Comparison of ENCODE assay signal across 1 cellular context in the genomic region with DNA sequence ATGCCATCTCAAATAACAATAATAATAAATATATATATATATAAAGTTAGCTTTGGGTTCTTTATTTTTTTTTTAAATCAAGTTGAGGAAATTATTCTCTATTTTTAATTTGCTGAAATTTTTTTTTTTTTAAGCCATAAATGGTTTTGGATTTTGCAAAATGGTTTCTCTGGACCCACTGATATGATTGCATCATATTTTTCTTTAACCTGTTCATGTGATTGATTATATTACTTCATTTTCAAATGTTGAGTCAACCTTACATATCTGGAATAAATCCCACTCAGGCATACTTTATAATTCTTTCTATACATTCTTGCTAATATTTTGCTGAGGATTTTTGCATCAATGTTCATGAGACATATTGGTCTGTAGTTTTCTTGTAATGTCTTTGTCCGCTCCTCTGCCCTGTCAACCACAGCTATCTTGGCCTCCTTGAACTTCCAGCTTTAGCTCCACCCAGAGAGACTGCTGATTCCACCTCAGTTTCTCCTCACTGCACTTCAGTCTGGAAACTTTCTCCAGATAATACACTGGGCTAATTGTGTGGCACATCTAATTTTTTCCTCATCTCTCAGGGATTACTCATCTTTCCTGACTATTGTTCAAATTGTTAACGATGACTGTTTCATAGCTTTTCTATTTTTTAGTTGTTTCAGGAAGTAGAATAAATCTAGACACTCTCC.
A peak's percentile ranks its signal among the peaks of the same experiment; 100 is the strongest.
TF ChIP-seq lines count a peak whose summit lies in the region.

No MANE protein-coding gene starts in this region.

TF ChIP-seq in HCT116, 20 proteins besides CTCF, POLR2A, EP300 and RAD21 (continued from another document):
- TF ChIP-seq EGR1 (IDR thresholded peaks at IDR 0.05; ENCODE audit: low read depth): no peak
- peak; percentile 66 for TF ChIP-seq SP1 (IDR thresholded peaks at IDR 0.05; ENCODE audit: low read depth)
- no peak for TF ChIP-seq EZH2phosphoT487 (IDR thresholded peaks at IDR 0.05; ENCODE audit: borderline replicate concordance)
- no peak for TF ChIP-seq ZNF274 (IDR thresholded peaks at IDR 0.05; ENCODE audit: low read depth, low read length)
- TF ChIP-seq ATF3 (IDR thresholded peaks at IDR 0.05): 0 out of 2 replicates have a peak, but pooled peaks have one; percentile 14
- peak; percentile 56; the same call in 1 of the 2 replicates for TF ChIP-seq JUND (IDR thresholded peaks at IDR 0.05)
- TF ChIP-seq YY1 (IDR thresholded peaks at IDR 0.05; ENCODE audit: extremely low read depth, insufficient replicate concordance, low read depth, low read length): no peak
- TF ChIP-seq ELF1 (IDR thresholded peaks at IDR 0.05; ENCODE audit: borderline replicate concordance, low read depth): no peak; the same call in 1 of the 2 replicates
- TF ChIP-seq SIN3A (IDR thresholded peaks at IDR 0.05; ENCODE audit: low read depth): no peak
TF ChIP-seq in HCT116: peak in this region for 6.
